In genomic region chr10:69242844-69243212, GRCh38 we compare ENCODE assay signal across 19 cellular contexts. TPM values are rescaled to one million over a fixed set of nuclear protein-coding genes. Genes with fewer than 3 reads are reported as not detected.
DNase-seq lines count a peak whose midpoint lies in the region; ATAC-seq, FAIRE-seq and TF ChIP-seq lines count a peak whose summit lies in the region.
"Had no signal": no experiment of that assay in that cellular context is flagged by ENCODE, and none has a peak within 500 bp of the region (broad histone marks: within the 10 kb centered on the region; RNA-seq: fewer than 3 reads in every experiment).

No MANE protein-coding gene starts in this region.

- ATAC-seq in sciatic nerve (peak; percentile 71), HG02885 (IDR thresholded peaks at IDR 0.05; ENCODE audit: poor library complexity, unreplicated experiment) (no peak), HG03460 (IDR thresholded peaks at IDR 0.05; ENCODE audit: unreplicated experiment) (no peak)
- ATAC-seq: activated CD4-positive, CD25-positive, alpha-beta regulatory T cell treated with anti-CD3 and anti-CD28 coated beads, Interleukin-2, amount 50 U/mL, for 24 hours; effector memory CD8-positive, alpha-beta T cell; HCT116 had no signal

- H3K4me3 ChIP-seq in SK-N-MC: peak overlapping the region; percentile 48
- H3K4me3 ChIP-seq: SJSA1 had no signal

- DNase-seq in NCI-H187 (lab: John Stamatoyannopoulos, UW) (peak; percentile 17 to 24), SK-N-MC (ENCODE audit: low read depth, low spot score) (peak; percentile 56), head of caudate nucleus (peak; percentile 46 to 91 (median 82)), sciatic nerve (ENCODE audit: low spot score) (no peak), GM19238 (ENCODE audit: insufficient read length, low spot score) (no peak), GM12892 (ENCODE audit: insufficient read length) (no peak)
- DNase-seq: AML-193; cerebellar nuclear complex; effector memory CD8-positive, alpha-beta T cell; NCI-H1417 treated with DMSO at 0.1 percent for 48 hours; NCI-H510A; stimulated activated CD4-positive, alpha-beta T cell treated with anti-CD3 and anti-CD28 coated beads, Interleukin-4, amount 100 ng/mL, for 24 hours had no signal

- no peak for FAIRE-seq in GM12892 (lab: Jason Lieb, UNC)

- intact Hi-C loops in head of caudate nucleus (cut with DNase I) (loop anchor here (5.0 kb wide), 1 partner anchor 149 kb away; no protein-coding TSS in a partner anchor), sciatic nerve (cut with DNase I) (no loop called here)

- no peak overlapping the region for H3K9ac ChIP-seq in SK-N-MC (ENCODE audit: insufficient read length)

- TF ChIP-seq POLR2A in GM12892 (IDR thresholded peaks at IDR 0.05; ENCODE audit: low read depth, low read length): no peak

- peak overlapping the region; percentile 62; the same call in 1 of the 2 replicates for H3K27ac ChIP-seq in SK-N-MC
- H3K27ac ChIP-seq: neutrophil, SJSA1 had no signal

- no peaks in the 10 kb centered on the region for H3K9me3 ChIP-seq in SK-N-MC (ENCODE audit: low read depth, low read length)
- H3K9me3 ChIP-seq: neutrophil, SJSA1 had no signal

- H3K36me3 ChIP-seq in SK-N-MC (ENCODE audit: insufficient read depth, low read length): no peaks in the 10 kb centered on the region
- H3K36me3 ChIP-seq: neutrophil, SJSA1 had no signal

RNA-seq across cellular contexts. Expression of gene HKDC1, which starts 22.7 kb away (rescaled TPM):
- total RNA-seq in sciatic nerve: 12.0 TPM
- polyA plus RNA-seq in GM12892 (2012; ENCODE audit: missing spikeins): 0.06 TPM
- total RNA-seq: mesothelial cell of epicardium had no signal

RNA-seq across cellular contexts. Expression of gene HK1, which starts 35.5 kb away (rescaled TPM):
- 58.3 TPM for total RNA-seq in sciatic nerve
- 60.7 TPM for polyA plus RNA-seq in GM12892 (2012; ENCODE audit: missing spikeins)

Comparison
In these comparisons a context has a peak if more than half of its experiments do, and no peak if none do; other contexts are left out.
1. DNase-seq: peak in NCI-H187 (2 of 2), SK-N-MC (single experiment) and head of caudate nucleus (42 of 42); none in sciatic nerve (single experiment), GM19238 (single experiment) and GM12892 (single experiment).